In genomic region chr20:63315240-63315981, GRCh38 we compare ENCODE assay signal across 28 cellular contexts. TPM values are rescaled to one million over a fixed set of nuclear protein-coding genes. Genes with fewer than 3 reads are reported as not detected.
DNase-seq lines count a peak whose midpoint lies in the region; ATAC-seq and TF ChIP-seq lines count a peak whose summit lies in the region.
"Had no signal": no experiment of that assay in that cellular context is flagged by ENCODE, and none has a peak within 500 bp of the region (broad histone marks: within the 10 kb centered on the region; RNA-seq: fewer than 3 reads in every experiment).

No MANE protein-coding gene starts in this region.

- H3K27me3 Mint-ChIP-seq in CD4-positive, alpha-beta T cell = no peaks in the 10 kb centered on the region
- H3K27me3 Mint-ChIP-seq: stimulated activated naive CD8-positive, alpha-beta T cell treated with anti-CD3 and anti-CD28 coated beads, Interleukin-15, Interleukin-2, amounts not matched to agents 100 ng/mL and 50 ng/mL, for 24 hours had no signal

- intact Hi-C loops in Right ventricle myocardium inferior (cut with DNase I) = no loop called here
- intact Hi-C loops in left ventricle myocardium inferior (cut with micrococcal nuclease) = no loop called here
- intact Hi-C loops in cardiac septum (cut with DNase I) = no loop called here
- intact Hi-C loops in CD4-positive, alpha-beta T cell (cut with DNase I, micrococcal nuclease) = loop anchor here in 1 of 2 experiments (10.0 kb wide), 1 partner anchor 69 kb away; no protein-coding TSS in a partner anchor

- H3K36me3 Mint-ChIP-seq in CD4-positive, alpha-beta T cell (ENCODE audit: low read depth) = no peaks in the 10 kb centered on the region

- H3K27ac Mint-ChIP-seq in CD4-positive, alpha-beta T cell = no peak overlapping the region
- H3K27ac Mint-ChIP-seq: activated T-cell treated with anti-CD3 and anti-CD28 coated beads, Interleukin-2, amount 50 U/mL, for 24 hours; stimulated activated naive CD8-positive, alpha-beta T cell treated with anti-CD3 and anti-CD28 coated beads, Interleukin-15, Interleukin-2, amounts not matched to agents 100 ng/mL and 50 ng/mL, for 24 hours had no signal

- peaks cover 30% of the 10 kb centered on the region for H3K27me3 ChIP-seq in left ventricle myocardium inferior (ENCODE audit: low read depth)
- no peaks in the 10 kb centered on the region for H3K27me3 ChIP-seq in CD4-positive, alpha-beta T cell (ENCODE audit: control insufficient read depth, insufficient read depth, low read length)
- H3K27me3 ChIP-seq: adrenal gland, brain microvascular endothelial cell had no signal

- peaks cover 7% of the 10 kb centered on the region for H3K4me1 ChIP-seq in left ventricle myocardium inferior
- H3K4me1 ChIP-seq: adrenal gland had no signal

- no peaks in the 10 kb centered on the region for H3K4me1 Mint-ChIP-seq in CD4-positive, alpha-beta T cell (ENCODE audit: low read depth)

- no peak for ATAC-seq in Right ventricle myocardium inferior
- ATAC-seq in CD4-positive, alpha-beta T cell (ENCODE audit: poor library complexity) = no peak
- ATAC-seq: Panc1 had no signal

- no peak overlapping the region for H3K27ac ChIP-seq in left ventricle myocardium inferior (replicated peaks)
- H3K27ac ChIP-seq in CD4-positive, alpha-beta T cell (ENCODE audit: low read depth, low read length) = no peak overlapping the region
- H3K27ac ChIP-seq: adrenal gland, brain microvascular endothelial cell, epithelial cell of prostate, VCaP had no signal

- H3K4me3 Mint-ChIP-seq in CD4-positive, alpha-beta T cell = no peak overlapping the region
- H3K4me3 Mint-ChIP-seq: activated T-cell treated with anti-CD3 and anti-CD28 coated beads, Interleukin-2, amount 50 U/mL, for 24 hours; neural crest cell; stimulated activated naive CD8-positive, alpha-beta T cell treated with anti-CD3 and anti-CD28 coated beads, Interleukin-15, Interleukin-2, amounts not matched to agents 100 ng/mL and 50 ng/mL, for 24 hours had no signal

- CTCF ChIA-PET in CD4-positive, alpha-beta T cell (lab: Charles Lee) = no interaction called here

- POLR2A ChIA-PET in CD4-positive, alpha-beta T cell (lab: Charles Lee) = no interaction called here

- no peak overlapping the region for H3K4me3 ChIP-seq in left ventricle myocardium inferior
- H3K4me3 ChIP-seq: adrenal gland had no signal

- no peak for TF ChIP-seq CTCF in left ventricle myocardium inferior (IDR thresholded peaks at IDR 0.05; ENCODE audit: borderline replicate concordance)
- no peak for TF ChIP-seq CTCF in CD4-positive, alpha-beta T cell (IDR thresholded peaks at IDR 0.05)

- H3K36me3 ChIP-seq in left ventricle myocardium inferior = no peaks in the 10 kb centered on the region
- H3K36me3 ChIP-seq: adrenal gland, brain microvascular endothelial cell had no signal

- H3K9me3 ChIP-seq in left ventricle myocardium inferior (replicated peaks) = no peaks in the 10 kb centered on the region
- H3K9me3 ChIP-seq in CD4-positive, alpha-beta T cell (ENCODE audit: control insufficient read depth, low read length) = no peaks in the 10 kb centered on the region
- H3K9me3 ChIP-seq: adrenal gland had no signal

- peak; percentile 37 for DNase-seq in Right ventricle myocardium inferior (ENCODE audit: missing footprints)
- no peak for DNase-seq in left ventricle myocardium inferior
- DNase-seq in cardiac septum (ENCODE audit: low spot score) = peak; percentile 49
- DNase-seq in myocyte (ENCODE audit: low read depth) = peak; percentile 32
- no peak for DNase-seq in CD4-positive, alpha-beta T cell
- no peak for DNase-seq in stimulated activated naive CD4-positive, alpha-beta T cell treated with Interleukin-2 at 50 U/mL for 16 hours (lab: John Stamatoyannopoulos, UW)
- DNase-seq in NCI-H1436 (lab: John Stamatoyannopoulos, UW) = no peak
- DNase-seq: activated CD4-positive, alpha-beta T cell treated with anti-CD3 and anti-CD28 coated beads for 48 hours; activated CD8-positive, alpha-beta memory T cell treated with anti-CD3 and anti-CD28 coated beads for 24 hours; activated gamma-delta T cell; activated T-cell treated with anti-CD3 and anti-CD28 coated beads, Interleukin-2, amount 50 U/mL, for 24 hours; brain microvascular endothelial cell; COR-L47; effector CD4-positive, alpha-beta T cell; NCI-H1417; SW 1271; T-helper 9 cell had no signal

- H3K9me3 Mint-ChIP-seq in CD4-positive, alpha-beta T cell = no peaks in the 10 kb centered on the region
- H3K9me3 Mint-ChIP-seq: activated T-cell treated with anti-CD3 and anti-CD28 coated beads, Interleukin-2, amount 50 U/mL, for 24 hours; neural crest cell; stimulated activated naive CD8-positive, alpha-beta T cell treated with anti-CD3 and anti-CD28 coated beads, Interleukin-15, Interleukin-2, amounts not matched to agents 100 ng/mL and 50 ng/mL, for 24 hours had no signal

RNA-seq across cellular contexts. Expression of gene COL20A1, which starts 22.4 kb away (rescaled TPM):
- total RNA-seq in Right ventricle myocardium inferior = not detected
- not detected for total RNA-seq in left ventricle myocardium inferior
- total RNA-seq in cardiac septum = 0.22 TPM
- total RNA-seq in myocyte = 0.05 and 0.21 TPM in 2 replicates
- 0.06 TPM for polyA plus RNA-seq in myocyte (2012)
- total RNA-seq in CD4-positive, alpha-beta T cell = under 1 TPM in 1 of 2 experiments, not detected in 1; 0.03 TPM
- total RNA-seq: kidney epithelial cell had no signal
- polyA plus RNA-seq: BJ had no signal

RNA-seq across cellular contexts. Expression of gene ARFGAP1, which starts 42.8 kb away (rescaled TPM):
- total RNA-seq in Right ventricle myocardium inferior (28.8 TPM), left ventricle myocardium inferior (33.4 TPM), cardiac septum (49.5 TPM), myocyte (83.8 and 96.3 TPM in 2 replicates)
- polyA plus RNA-seq in myocyte (2012) = 134 TPM
- total RNA-seq in CD4-positive, alpha-beta T cell = 100 to 1,000 TPM; 120 TPM

RNA-seq across cellular contexts. Expression of gene CHRNA4, which starts 45.7 kb away (rescaled TPM):
- total RNA-seq in Right ventricle myocardium inferior (2.3 TPM), left ventricle myocardium inferior (0.38 TPM), cardiac septum (0.16 TPM), myocyte (not detected in 2 replicates)
- not detected for polyA plus RNA-seq in myocyte (2012)
- total RNA-seq in CD4-positive, alpha-beta T cell = not detected
- total RNA-seq: H4, HT-29, kidney epithelial cell, MCF 10A had no signal
- polyA plus RNA-seq: BJ had no signal

Comparison
In these comparisons a context has a peak if more than half of its experiments do, and no peak if none do; other contexts are left out.
1. DNase-seq: peak in Right ventricle myocardium inferior (single experiment), cardiac septum (single experiment) and myocyte (single experiment); none in left ventricle myocardium inferior (single experiment), CD4-positive, alpha-beta T cell (0 of 10), stimulated activated naive CD4-positive, alpha-beta T cell treated with Interleukin-2 at 50 U/mL for 16 hours (single experiment) and NCI-H1436 (single experiment).